In genomic region chr12:49130151-49131050, GRCh38 we compare ENCODE assay signal across 8 cellular contexts. TPM values are rescaled to one million over a fixed set of nuclear protein-coding genes. Genes with fewer than 3 reads are reported as not detected.
DNase-seq lines count a peak whose midpoint lies in the region; ATAC-seq and TF ChIP-seq lines count a peak whose summit lies in the region.

No MANE protein-coding gene starts in this region.

- H4K20me1 ChIP-seq in PC-3 (ENCODE audit: low read length): peaks cover 15% of the 10 kb centered on the region

- 0% methylated on average over 66 of the region's 66 CpGs for WGBS in esophagus, 2 donors

- peak overlapping the region; percentile 94 for H3K4me2 ChIP-seq in PC-3 (ENCODE audit: low read length)

- H3K4me3 ChIP-seq in Jurkat, Clone E6-1 (ENCODE audit: low read length): peak overlapping the region; percentile 78
- peak overlapping the region; percentile 84 for H3K4me3 ChIP-seq in PC-3 (ENCODE audit: low read length)
- peak overlapping the region; percentile 98 to 99 for H3K4me3 ChIP-seq in esophagus (ENCODE audit: low read depth in 1 of 2, low read length in 2 of 2)
- H3K4me3 ChIP-seq in muscle layer of colon (ENCODE audit: low read depth in 1 of 2, low read length in 2 of 2): peak overlapping the region; percentile 93 to 97

- POLR2A ChIA-PET in PC-3 (lab: Charles Lee; ENCODE audit: unreplicated experiment): interaction anchor here (0.6 to 1.1 kb wide), 4 partner anchors 11 to 60 kb away, joined by 3 to 4 read pairs (median 4); partner anchors contain the start of gene LMBR1L

- DNase-seq in DMS53 treated with DMSO at 0.1 percent for 48 hours (lab: John Stamatoyannopoulos, UW; ENCODE audit: unreplicated experiment): peak; percentile 94
- DNase-seq in Jurkat, Clone E6-1 (ENCODE audit: low read depth, low spot score): peak; percentile 90
- peak; percentile 94 for DNase-seq in PC-3
- peak; percentile 93 for DNase-seq in activated T-cell treated with anti-CD3 and anti-CD28 coated beads, Interleukin-2, amount 50 U/mL, for 24 hours
- DNase-seq in stimulated activated CD8-positive, alpha-beta memory T cell treated with anti-CD3 and anti-CD28 coated beads, Interleukin-4, amount 100 ng/mL, for 48 hours: peak; percentile 94

- H3K27ac Mint-ChIP-seq in activated T-cell treated with anti-CD3 and anti-CD28 coated beads, Interleukin-2, amount 50 U/mL, for 24 hours: peak overlapping the region; percentile 99

- BruUV-seq in PC-3 (replicated peaks; lab: Mats Ljungman, UMichigan): TSS peak; percentile 53

- peak overlapping the region; percentile 98 for H3K4me3 Mint-ChIP-seq in activated T-cell treated with anti-CD3 and anti-CD28 coated beads, Interleukin-2, amount 50 U/mL, for 24 hours

- H3K9ac ChIP-seq in PC-3 (ENCODE audit: low read length) (peak overlapping the region; percentile 100), muscle layer of colon (ENCODE audit: low read length) (peak overlapping the region; percentile 96)

- H3F3A ChIP-seq in PC-3 (ENCODE audit: low read length, unreplicated experiment): peaks cover 17% of the 10 kb centered on the region

- no peaks in the 10 kb centered on the region for H3K9me3 Mint-ChIP-seq in activated T-cell treated with anti-CD3 and anti-CD28 coated beads, Interleukin-2, amount 50 U/mL, for 24 hours

- intact Hi-C loops in PC-3 (cut with micrococcal nuclease): loop anchor here (2.0 kb wide), 2 partner anchors 58 to 104 kb away; partner anchors contain the start of gene TUBA1A

- peaks cover 58% of the 10 kb centered on the region for H3K36me3 Mint-ChIP-seq in activated T-cell treated with anti-CD3 and anti-CD28 coated beads, Interleukin-2, amount 50 U/mL, for 24 hours (ENCODE audit: low read depth)

- H3K27me3 ChIP-seq in PC-3 (ENCODE audit: low read length): no peaks in the 10 kb centered on the region
- H3K27me3 ChIP-seq in esophagus (ENCODE audit: control insufficient read depth in 1 of 2, insufficient read depth in 2 of 2, low read length in 2 of 2): no peaks in the 10 kb centered on the region
- no peaks in the 10 kb centered on the region for H3K27me3 ChIP-seq in muscle layer of colon (ENCODE audit: control insufficient read depth in 1 of 2, insufficient read depth in 2 of 2, low read length in 2 of 2)

- H3K36me3 ChIP-seq in PC-3 (ENCODE audit: low read depth, low read length): peaks cover 29% of the 10 kb centered on the region
- H3K36me3 ChIP-seq in esophagus (ENCODE audit: control insufficient read depth in 2 of 2, insufficient read depth in 2 of 2, low read length in 1 of 2): peaks cover 0 to 6% of the 10 kb centered on the region in 2 donors
- peaks cover 26% of the 10 kb centered on the region for H3K36me3 ChIP-seq in muscle layer of colon (ENCODE audit: insufficient read depth, low read length)

- H3K9me3 ChIP-seq in PC-3 (ENCODE audit: low read length) (no peaks in the 10 kb centered on the region), esophagus (ENCODE audit: control insufficient read depth in 2 of 2, insufficient read depth in 1 of 2, low read depth in 1 of 2, low read length in 1 of 2) (no peaks in the 10 kb centered on the region), muscle layer of colon (ENCODE audit: low read length) (no peaks in the 10 kb centered on the region)

- H3K79me2 ChIP-seq in PC-3 (ENCODE audit: low read length): peaks cover 50% of the 10 kb centered on the region

- H3K27me3 Mint-ChIP-seq in activated T-cell treated with anti-CD3 and anti-CD28 coated beads, Interleukin-2, amount 50 U/mL, for 24 hours: peaks cover 2% of the 10 kb centered on the region

- H3K27ac ChIP-seq in PC-3 (ENCODE audit: low read length) (peak overlapping the region; percentile 87), esophagus (ENCODE audit: low read depth in 2 of 2, low read length in 1 of 2) (peak overlapping the region; percentile 100), muscle layer of colon (ENCODE audit: low read depth, low read length) (peak overlapping the region; percentile 99)

- peak; percentile 86 for TF ChIP-seq CTCF in PC-3 (conservative IDR thresholded peaks at IDR 0.05; ENCODE audit: low read depth, low read length)

- no peaks in the 10 kb centered on the region for H3K9me2 ChIP-seq in PC-3 (replicated peaks; ENCODE audit: low read length)

- ATAC-seq in GM21717 (IDR thresholded peaks at IDR 0.05; ENCODE audit: unreplicated experiment): peak; percentile 42
- peak; percentile 60 for ATAC-seq in PC-3

- H3K4me1 Mint-ChIP-seq in activated T-cell treated with anti-CD3 and anti-CD28 coated beads, Interleukin-2, amount 50 U/mL, for 24 hours (ENCODE audit: low read depth): peaks cover 49% of the 10 kb centered on the region

- peaks cover 31% of the 10 kb centered on the region for H3K4me1 ChIP-seq in PC-3 (ENCODE audit: insufficient read depth, low read length)
- H3K4me1 ChIP-seq in esophagus (ENCODE audit: control insufficient read depth in 2 of 2, insufficient read depth in 2 of 2, low read length in 1 of 2): no peaks in the 10 kb centered on the region
- H3K4me1 ChIP-seq in muscle layer of colon (ENCODE audit: insufficient read depth, low read length): peaks cover 29% of the 10 kb centered on the region

- peak overlapping the region; percentile 74 for H2AFZ ChIP-seq in PC-3 (ENCODE audit: low read length)

- CTCF ChIA-PET in PC-3 (lab: Charles Lee): interaction anchor here (0.6 to 1.1 kb wide), 2 partner anchors 43 to 142 kb away, joined by 3 read pairs; no protein-coding TSS in a partner anchor

RNA-seq across cellular contexts. Expression of gene TUBA1B, which starts 0.8 kb away (rescaled TPM):
- 3,315 TPM for polyA plus RNA-seq in Jurkat, Clone E6-1 (2012; ENCODE audit: insufficient read depth, insufficient read length)
- total RNA-seq in PC-3 (2014; rRNA removed): 4,374 and 4,720 TPM in 2 replicates
- 100 to 1,000 TPM; 255 to 693 TPM for polyA plus RNA-seq in esophagus

RNA-seq across cellular contexts. Expression of gene LMBR1L, which starts 19.8 kb away (rescaled TPM):
- 71.3 TPM for polyA plus RNA-seq in Jurkat, Clone E6-1 (2012; ENCODE audit: insufficient read depth, insufficient read length)
- 17.1 and 18.5 TPM in 2 replicates for total RNA-seq in PC-3 (2014; rRNA removed)
- 10 to 100 TPM; 28.3 to 36.2 TPM for polyA plus RNA-seq in esophagus

RNA-seq across cellular contexts. Expression of gene DHH, which starts 35.8 kb away (rescaled TPM):
- polyA plus RNA-seq in Jurkat, Clone E6-1 (2012; ENCODE audit: insufficient read depth, insufficient read length): not detected
- 0.04 and 0.23 TPM in 2 replicates for total RNA-seq in PC-3 (2014; rRNA removed)
- polyA plus RNA-seq in esophagus: under 1 TPM; 0.06 to 0.21 TPM

RNA-seq across cellular contexts. Expression of gene TUBA1A, which starts 58.5 kb away (rescaled TPM):
- polyA plus RNA-seq in Jurkat, Clone E6-1 (2012; ENCODE audit: insufficient read depth, insufficient read length): 179 TPM
- 46.1 and 46.9 TPM in 2 replicates for total RNA-seq in PC-3 (2014; rRNA removed)
- 10 to 100 TPM; 19.6 to 74.9 TPM for polyA plus RNA-seq in esophagus

Comparison
In these comparisons a context has a peak if more than half of its experiments do, and no peak if none do; other contexts are left out.
1. Peak in every context shown above with its lines: DNase-seq, ATAC-seq, H3K4me3 ChIP-seq and H3K27ac ChIP-seq.